ENCODE assay signal across 1 cellular context in the genomic region with DNA sequence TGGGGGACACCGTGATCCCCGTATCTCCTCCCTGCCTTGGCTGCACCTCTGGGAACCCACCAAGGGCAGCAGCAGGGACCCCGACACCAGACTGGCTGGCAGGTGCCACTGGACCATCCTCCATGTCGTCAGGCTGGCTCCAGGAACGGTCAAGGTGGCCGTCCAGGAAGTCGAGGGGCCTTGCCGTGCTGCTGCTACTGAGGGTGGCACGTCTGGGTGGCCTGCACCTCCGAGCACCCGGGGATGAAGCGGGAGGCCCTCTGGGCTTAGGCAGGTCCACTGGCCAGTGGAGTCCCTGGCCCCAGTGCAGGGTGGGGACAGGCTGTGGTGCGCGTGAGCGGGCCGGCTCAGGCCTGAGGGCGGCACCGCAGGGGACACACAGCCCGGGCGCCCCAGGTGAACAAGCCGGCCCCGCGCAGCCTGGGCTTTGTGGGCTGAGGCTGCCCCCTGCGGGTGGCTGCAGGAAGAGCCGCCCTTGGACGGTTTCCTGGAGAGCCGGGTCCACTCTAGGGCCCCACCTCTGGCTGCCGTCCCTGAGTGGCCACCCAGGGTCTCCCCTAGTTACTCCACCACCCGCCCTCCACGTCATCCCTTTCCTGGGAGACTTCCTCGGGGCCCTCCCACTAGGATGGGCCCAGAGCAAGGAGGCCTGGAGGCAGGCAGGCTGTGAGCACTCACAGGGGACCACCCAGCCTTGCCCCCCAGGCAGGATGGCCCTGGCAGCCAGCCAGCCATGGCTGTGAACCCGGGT.
TF ChIP-seq lines count a peak whose summit lies in the region.

No MANE protein-coding gene starts in this region.

TF ChIP-seq in HepG2, 621 proteins besides CTCF, POLR2A, EP300 and RAD21 (continued from another document and continues in another):
- TF ChIP-seq, protein P1, sequence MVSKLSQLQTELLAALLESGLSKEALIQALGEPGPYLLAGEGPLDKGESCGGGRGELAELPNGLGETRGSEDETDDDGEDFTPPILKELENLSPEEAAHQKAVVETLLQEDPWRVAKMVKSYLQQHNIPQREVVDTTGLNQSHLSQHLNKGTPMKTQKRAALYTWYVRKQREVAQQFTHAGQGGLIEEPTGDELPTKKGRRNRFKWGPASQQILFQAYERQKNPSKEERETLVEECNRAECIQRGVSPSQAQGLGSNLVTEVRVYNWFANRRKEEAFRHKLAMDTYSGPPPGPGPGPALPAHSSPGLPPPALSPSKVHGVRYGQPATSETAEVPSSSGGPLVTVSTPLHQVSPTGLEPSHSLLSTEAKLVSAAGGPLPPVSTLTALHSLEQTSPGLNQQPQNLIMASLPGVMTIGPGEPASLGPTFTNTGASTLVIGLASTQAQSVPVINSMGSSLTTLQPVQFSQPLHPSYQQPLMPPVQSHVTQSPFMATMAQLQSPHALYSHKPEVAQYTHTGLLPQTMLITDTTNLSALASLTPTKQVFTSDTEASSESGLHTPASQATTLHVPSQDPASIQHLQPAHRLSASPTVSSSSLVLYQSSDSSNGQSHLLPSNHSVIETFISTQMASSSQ (IDR thresholded peaks at IDR 0.05; ENCODE audit: low read depth), result no peak
- TF ChIP-seq, protein P1 (CRISPR knock-in tag; IDR thresholded peaks at IDR 0.05; ENCODE audit: borderline replicate concordance), result no peak
- TF ChIP-seq SALL1 (CRISPR knock-in tag; IDR thresholded peaks at IDR 0.05) (peak; percentile 73), ZNF530 (CRISPR knock-in tag; IDR thresholded peaks at IDR 0.05; ENCODE audit: low read depth) (no peak), ZNF83 (CRISPR knock-in tag; IDR thresholded peaks at IDR 0.05; ENCODE audit: borderline replicate concordance) (0 out of 2 replicates have a peak, but pooled peaks have one; percentile 55), ZBTB44 (CRISPR knock-in tag; IDR thresholded peaks at IDR 0.05) (no peak), FOXO1 (CRISPR knock-in tag; IDR thresholded peaks at IDR 0.05) (peak; percentile 47; the same call in 1 of the 2 replicates), NCOA2 (CRISPR knock-in tag; IDR thresholded peaks at IDR 0.05) (no peak), ASH2L (IDR thresholded peaks at IDR 0.05; ENCODE audit: insufficient read length, low read depth, low read length) (peak; percentile 25), NR2F1 (CRISPR knock-in tag; IDR thresholded peaks at IDR 0.05) (no peak), ARNT (IDR thresholded peaks at IDR 0.05) (no peak), ZNF788 (CRISPR knock-in tag; IDR thresholded peaks at IDR 0.05; ENCODE audit: borderline replicate concordance) (peak; percentile 74; the same call in 1 of the 2 replicates), ZC3H4 (CRISPR knock-in tag; IDR thresholded peaks at IDR 0.05; ENCODE audit: borderline replicate concordance) (no peak), ZNF101 (CRISPR knock-in tag; IDR thresholded peaks at IDR 0.05; ENCODE audit: borderline replicate concordance, low read depth) (no peak), ZMYM2 (CRISPR knock-in tag; IDR thresholded peaks at IDR 0.05) (no peak), TBL1XR1 (IDR thresholded peaks at IDR 0.05; ENCODE audit: borderline replicate concordance, low read length, partially characterized antibody) (no peak), IKZF4 (CRISPR knock-in tag; IDR thresholded peaks at IDR 0.05; ENCODE audit: borderline replicate concordance, low read depth, not compliant biosample characterization) (no peak), ARNTL (CRISPR knock-in tag; IDR thresholded peaks at IDR 0.05) (no peak), ATRX (CRISPR knock-in tag; IDR thresholded peaks at IDR 0.05; ENCODE audit: borderline replicate concordance) (no peak), PHB2 (IDR thresholded peaks at IDR 0.05; ENCODE audit: partially characterized antibody) (no peak)
- TF ChIP-seq, protein P2, sequence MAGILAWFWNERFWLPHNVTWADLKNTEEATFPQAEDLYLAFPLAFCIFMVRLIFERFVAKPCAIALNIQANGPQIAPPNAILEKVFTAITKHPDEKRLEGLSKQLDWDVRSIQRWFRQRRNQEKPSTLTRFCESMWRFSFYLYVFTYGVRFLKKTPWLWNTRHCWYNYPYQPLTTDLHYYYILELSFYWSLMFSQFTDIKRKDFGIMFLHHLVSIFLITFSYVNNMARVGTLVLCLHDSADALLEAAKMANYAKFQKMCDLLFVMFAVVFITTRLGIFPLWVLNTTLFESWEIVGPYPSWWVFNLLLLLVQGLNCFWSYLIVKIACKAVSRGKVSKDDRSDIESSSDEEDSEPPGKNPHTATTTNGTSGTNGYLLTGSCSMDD (CRISPR knock-in tag; IDR thresholded peaks at IDR 0.05), result no peak
- TF ChIP-seq, protein P3, sequence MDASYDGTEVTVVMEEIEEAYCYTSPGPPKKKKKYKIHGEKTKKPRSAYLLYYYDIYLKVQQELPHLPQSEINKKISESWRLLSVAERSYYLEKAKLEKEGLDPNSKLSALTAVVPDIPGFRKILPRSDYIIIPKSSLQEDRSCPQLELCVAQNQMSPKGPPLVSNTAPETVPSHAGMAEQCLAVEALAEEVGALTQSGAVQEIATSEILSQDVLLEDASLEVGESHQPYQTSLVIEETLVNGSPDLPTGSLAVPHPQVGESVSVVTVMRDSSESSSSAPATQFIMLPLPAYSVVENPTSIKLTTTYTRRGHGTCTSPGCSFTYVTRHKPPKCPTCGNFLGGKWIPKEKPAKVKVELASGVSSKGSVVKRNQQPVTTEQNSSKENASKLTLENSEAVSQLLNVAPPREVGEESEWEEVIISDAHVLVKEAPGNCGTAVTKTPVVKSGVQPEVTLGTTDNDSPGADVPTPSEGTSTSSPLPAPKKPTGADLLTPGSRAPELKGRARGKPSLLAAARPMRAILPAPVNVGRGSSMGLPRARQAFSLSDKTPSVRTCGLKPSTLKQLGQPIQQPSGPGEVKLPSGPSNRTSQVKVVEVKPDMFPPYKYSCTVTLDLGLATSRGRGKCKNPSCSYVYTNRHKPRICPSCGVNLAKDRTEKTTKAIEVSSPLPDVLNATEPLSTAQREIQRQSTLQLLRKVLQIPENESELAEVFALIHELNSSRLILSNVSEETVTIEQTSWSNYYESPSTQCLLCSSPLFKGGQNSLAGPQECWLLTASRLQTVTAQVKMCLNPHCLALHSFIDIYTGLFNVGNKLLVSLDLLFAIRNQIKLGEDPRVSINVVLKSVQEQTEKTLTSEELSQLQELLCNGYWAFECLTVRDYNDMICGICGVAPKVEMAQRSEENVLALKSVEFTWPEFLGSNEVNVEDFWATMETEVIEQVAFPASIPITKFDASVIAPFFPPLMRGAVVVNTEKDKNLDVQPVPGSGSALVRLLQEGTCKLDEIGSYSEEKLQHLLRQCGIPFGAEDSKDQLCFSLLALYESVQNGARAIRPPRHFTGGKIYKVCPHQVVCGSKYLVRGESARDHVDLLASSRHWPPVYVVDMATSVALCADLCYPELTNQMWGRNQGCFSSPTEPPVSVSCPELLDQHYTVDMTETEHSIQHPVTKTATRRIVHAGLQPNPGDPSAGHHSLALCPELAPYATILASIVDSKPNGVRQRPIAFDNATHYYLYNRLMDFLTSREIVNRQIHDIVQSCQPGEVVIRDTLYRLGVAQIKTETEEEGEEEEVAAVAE (CRISPR knock-in tag; IDR thresholded peaks at IDR 0.05; ENCODE audit: borderline replicate concordance), result 0 out of 2 replicates have a peak, but pooled peaks have one; percentile 50
- TF ChIP-seq, protein P4, sequence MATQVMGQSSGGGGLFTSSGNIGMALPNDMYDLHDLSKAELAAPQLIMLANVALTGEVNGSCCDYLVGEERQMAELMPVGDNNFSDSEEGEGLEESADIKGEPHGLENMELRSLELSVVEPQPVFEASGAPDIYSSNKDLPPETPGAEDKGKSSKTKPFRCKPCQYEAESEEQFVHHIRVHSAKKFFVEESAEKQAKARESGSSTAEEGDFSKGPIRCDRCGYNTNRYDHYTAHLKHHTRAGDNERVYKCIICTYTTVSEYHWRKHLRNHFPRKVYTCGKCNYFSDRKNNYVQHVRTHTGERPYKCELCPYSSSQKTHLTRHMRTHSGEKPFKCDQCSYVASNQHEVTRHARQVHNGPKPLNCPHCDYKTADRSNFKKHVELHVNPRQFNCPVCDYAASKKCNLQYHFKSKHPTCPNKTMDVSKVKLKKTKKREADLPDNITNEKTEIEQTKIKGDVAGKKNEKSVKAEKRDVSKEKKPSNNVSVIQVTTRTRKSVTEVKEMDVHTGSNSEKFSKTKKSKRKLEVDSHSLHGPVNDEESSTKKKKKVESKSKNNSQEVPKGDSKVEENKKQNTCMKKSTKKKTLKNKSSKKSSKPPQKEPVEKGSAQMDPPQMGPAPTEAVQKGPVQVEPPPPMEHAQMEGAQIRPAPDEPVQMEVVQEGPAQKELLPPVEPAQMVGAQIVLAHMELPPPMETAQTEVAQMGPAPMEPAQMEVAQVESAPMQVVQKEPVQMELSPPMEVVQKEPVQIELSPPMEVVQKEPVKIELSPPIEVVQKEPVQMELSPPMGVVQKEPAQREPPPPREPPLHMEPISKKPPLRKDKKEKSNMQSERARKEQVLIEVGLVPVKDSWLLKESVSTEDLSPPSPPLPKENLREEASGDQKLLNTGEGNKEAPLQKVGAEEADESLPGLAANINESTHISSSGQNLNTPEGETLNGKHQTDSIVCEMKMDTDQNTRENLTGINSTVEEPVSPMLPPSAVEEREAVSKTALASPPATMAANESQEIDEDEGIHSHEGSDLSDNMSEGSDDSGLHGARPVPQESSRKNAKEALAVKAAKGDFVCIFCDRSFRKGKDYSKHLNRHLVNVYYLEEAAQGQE (IDR thresholded peaks at IDR 0.05; ENCODE audit: borderline replicate concordance in 1 of 2, low read depth in 1 of 2, low read length in 2 of 2), result no peak
- TF ChIP-seq, protein P5, sequence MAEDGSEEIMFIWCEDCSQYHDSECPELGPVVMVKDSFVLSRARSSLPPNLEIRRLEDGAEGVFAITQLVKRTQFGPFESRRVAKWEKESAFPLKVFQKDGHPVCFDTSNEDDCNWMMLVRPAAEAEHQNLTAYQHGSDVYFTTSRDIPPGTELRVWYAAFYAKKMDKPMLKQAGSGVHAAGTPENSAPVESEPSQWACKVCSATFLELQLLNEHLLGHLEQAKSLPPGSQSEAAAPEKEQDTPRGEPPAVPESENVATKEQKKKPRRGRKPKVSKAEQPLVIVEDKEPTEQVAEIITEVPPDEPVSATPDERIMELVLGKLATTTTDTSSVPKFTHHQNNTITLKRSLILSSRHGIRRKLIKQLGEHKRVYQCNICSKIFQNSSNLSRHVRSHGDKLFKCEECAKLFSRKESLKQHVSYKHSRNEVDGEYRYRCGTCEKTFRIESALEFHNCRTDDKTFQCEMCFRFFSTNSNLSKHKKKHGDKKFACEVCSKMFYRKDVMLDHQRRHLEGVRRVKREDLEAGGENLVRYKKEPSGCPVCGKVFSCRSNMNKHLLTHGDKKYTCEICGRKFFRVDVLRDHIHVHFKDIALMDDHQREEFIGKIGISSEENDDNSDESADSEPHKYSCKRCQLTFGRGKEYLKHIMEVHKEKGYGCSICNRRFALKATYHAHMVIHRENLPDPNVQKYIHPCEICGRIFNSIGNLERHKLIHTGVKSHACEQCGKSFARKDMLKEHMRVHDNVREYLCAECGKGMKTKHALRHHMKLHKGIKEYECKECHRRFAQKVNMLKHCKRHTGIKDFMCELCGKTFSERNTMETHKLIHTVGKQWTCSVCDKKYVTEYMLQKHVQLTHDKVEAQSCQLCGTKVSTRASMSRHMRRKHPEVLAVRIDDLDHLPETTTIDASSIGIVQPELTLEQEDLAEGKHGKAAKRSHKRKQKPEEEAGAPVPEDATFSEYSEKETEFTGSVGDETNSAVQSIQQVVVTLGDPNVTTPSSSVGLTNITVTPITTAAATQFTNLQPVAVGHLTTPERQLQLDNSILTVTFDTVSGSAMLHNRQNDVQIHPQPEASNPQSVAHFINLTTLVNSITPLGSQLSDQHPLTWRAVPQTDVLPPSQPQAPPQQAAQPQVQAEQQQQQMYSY (CRISPR knock-in tag; IDR thresholded peaks at IDR 0.05), result no peak
- TF ChIP-seq, protein P6, sequence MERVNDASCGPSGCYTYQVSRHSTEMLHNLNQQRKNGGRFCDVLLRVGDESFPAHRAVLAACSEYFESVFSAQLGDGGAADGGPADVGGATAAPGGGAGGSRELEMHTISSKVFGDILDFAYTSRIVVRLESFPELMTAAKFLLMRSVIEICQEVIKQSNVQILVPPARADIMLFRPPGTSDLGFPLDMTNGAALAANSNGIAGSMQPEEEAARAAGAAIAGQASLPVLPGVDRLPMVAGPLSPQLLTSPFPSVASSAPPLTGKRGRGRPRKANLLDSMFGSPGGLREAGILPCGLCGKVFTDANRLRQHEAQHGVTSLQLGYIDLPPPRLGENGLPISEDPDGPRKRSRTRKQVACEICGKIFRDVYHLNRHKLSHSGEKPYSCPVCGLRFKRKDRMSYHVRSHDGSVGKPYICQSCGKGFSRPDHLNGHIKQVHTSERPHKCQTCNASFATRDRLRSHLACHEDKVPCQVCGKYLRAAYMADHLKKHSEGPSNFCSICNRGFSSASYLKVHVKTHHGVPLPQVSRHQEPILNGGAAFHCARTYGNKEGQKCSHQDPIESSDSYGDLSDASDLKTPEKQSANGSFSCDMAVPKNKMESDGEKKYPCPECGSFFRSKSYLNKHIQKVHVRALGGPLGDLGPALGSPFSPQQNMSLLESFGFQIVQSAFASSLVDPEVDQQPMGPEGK (CRISPR knock-in tag; IDR thresholded peaks at IDR 0.05), result peak; percentile 71
- TF ChIP-seq, protein P7, sequence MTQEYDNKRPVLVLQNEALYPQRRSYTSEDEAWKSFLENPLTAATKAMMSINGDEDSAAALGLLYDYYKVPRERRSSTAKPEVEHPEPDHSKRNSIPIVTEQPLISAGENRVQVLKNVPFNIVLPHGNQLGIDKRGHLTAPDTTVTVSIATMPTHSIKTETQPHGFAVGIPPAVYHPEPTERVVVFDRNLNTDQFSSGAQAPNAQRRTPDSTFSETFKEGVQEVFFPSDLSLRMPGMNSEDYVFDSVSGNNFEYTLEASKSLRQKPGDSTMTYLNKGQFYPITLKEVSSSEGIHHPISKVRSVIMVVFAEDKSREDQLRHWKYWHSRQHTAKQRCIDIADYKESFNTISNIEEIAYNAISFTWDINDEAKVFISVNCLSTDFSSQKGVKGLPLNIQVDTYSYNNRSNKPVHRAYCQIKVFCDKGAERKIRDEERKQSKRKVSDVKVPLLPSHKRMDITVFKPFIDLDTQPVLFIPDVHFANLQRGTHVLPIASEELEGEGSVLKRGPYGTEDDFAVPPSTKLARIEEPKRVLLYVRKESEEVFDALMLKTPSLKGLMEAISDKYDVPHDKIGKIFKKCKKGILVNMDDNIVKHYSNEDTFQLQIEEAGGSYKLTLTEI (CRISPR knock-in tag; conservative IDR thresholded peaks at IDR 0.05), result no peak
